In genomic region chr19:42176649-42176989, GRCh38 we compare ENCODE assay signal across 1 cellular context.
TF ChIP-seq lines count a peak whose summit lies in the region.

No MANE protein-coding gene starts in this region.

TF ChIP-seq in endothelial cell of umbilical vein, 7 proteins besides CTCF, POLR2A, EP300 and RAD21 (continued from another document):
- TF ChIP-seq FOS (IDR thresholded peaks at IDR 0.05; ENCODE audit: borderline replicate concordance, insufficient read depth, low read length): no peak
